ENCODE assay signal across 1 cellular context in genomic region chr6:105898286-105898685, GRCh38.
TF ChIP-seq lines count a peak whose summit lies in the region.

No MANE protein-coding gene starts in this region.

TF ChIP-seq in GM12878, 131 proteins besides CTCF, POLR2A, EP300 and RAD21 (continued from another document):
- TF ChIP-seq, protein P1, sequence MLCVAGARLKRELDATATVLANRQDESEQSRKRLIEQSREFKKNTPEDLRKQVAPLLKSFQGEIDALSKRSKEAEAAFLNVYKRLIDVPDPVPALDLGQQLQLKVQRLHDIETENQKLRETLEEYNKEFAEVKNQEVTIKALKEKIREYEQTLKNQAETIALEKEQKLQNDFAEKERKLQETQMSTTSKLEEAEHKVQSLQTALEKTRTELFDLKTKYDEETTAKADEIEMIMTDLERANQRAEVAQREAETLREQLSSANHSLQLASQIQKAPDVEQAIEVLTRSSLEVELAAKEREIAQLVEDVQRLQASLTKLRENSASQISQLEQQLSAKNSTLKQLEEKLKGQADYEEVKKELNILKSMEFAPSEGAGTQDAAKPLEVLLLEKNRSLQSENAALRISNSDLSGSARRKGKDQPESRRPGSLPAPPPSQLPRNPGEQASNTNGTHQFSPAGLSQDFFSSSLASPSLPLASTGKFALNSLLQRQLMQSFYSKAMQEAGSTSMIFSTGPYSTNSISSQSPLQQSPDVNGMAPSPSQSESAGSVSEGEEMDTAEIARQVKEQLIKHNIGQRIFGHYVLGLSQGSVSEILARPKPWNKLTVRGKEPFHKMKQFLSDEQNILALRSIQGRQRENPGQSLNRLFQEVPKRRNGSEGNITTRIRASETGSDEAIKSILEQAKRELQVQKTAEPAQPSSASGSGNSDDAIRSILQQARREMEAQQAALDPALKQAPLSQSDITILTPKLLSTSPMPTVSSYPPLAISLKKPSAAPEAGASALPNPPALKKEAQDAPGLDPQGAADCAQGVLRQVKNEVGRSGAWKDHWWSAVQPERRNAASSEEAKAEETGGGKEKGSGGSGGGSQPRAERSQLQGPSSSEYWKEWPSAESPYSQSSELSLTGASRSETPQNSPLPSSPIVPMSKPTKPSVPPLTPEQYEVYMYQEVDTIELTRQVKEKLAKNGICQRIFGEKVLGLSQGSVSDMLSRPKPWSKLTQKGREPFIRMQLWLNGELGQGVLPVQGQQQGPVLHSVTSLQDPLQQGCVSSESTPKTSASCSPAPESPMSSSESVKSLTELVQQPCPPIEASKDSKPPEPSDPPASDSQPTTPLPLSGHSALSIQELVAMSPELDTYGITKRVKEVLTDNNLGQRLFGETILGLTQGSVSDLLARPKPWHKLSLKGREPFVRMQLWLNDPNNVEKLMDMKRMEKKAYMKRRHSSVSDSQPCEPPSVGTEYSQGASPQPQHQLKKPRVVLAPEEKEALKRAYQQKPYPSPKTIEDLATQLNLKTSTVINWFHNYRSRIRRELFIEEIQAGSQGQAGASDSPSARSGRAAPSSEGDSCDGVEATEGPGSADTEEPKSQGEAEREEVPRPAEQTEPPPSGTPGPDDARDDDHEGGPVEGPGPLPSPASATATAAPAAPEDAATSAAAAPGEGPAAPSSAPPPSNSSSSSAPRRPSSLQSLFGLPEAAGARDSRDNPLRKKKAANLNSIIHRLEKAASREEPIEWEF (IDR thresholded peaks at IDR 0.05; ENCODE audit: insufficient replicate concordance, low read depth, low read length): no peak
- TF ChIP-seq STAT3 (IDR thresholded peaks at IDR 0.05; ENCODE audit: low read depth, low read length): no peak
- no peak for TF ChIP-seq YY1 (IDR thresholded peaks at IDR 0.05; ENCODE audit: low read depth, low read length)
- TF ChIP-seq NRF1 (conservative IDR thresholded peaks at IDR 0.05; ENCODE audit: low read depth, low read length): no peak
- TF ChIP-seq E2F4 (IDR thresholded peaks at IDR 0.05; ENCODE audit: low read depth, low read length): no peak
- TF ChIP-seq EED (IDR thresholded peaks at IDR 0.05; ENCODE audit: low read depth): no peak
- no peak for TF ChIP-seq LARP7 (IDR thresholded peaks at IDR 0.05)
- no peak for TF ChIP-seq CBFB (IDR thresholded peaks at IDR 0.05; ENCODE audit: low read depth)
- TF ChIP-seq JUNB (IDR thresholded peaks at IDR 0.05): no peak
- peak; percentile 61 for TF ChIP-seq NR2F1 (conservative IDR thresholded peaks at IDR 0.05)
- no peak for TF ChIP-seq TCF3 (IDR thresholded peaks at IDR 0.05; ENCODE audit: borderline replicate concordance, insufficient read depth, low read depth, low read length)
- TF ChIP-seq, protein P2, sequence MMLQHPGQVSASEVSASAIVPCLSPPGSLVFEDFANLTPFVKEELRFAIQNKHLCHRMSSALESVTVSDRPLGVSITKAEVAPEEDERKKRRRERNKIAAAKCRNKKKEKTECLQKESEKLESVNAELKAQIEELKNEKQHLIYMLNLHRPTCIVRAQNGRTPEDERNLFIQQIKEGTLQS (IDR thresholded peaks at IDR 0.05; ENCODE audit: borderline replicate concordance, extremely low read depth, low read depth, low read length): no peak
- no peak for TF ChIP-seq MTA2 (IDR thresholded peaks at IDR 0.05; ENCODE audit: low read depth)
- TF ChIP-seq PBX3 (IDR thresholded peaks at IDR 0.05; ENCODE audit: insufficient replicate concordance, low read depth, low read length): no peak
- no peak for TF ChIP-seq ZNF384 (IDR thresholded peaks at IDR 0.05; ENCODE audit: borderline replicate concordance, low read depth, low read length)
- no peak for TF ChIP-seq SP1 (IDR thresholded peaks at IDR 0.05; ENCODE audit: low read depth, low read length)
- TF ChIP-seq TBL1XR1 (IDR thresholded peaks at IDR 0.05; ENCODE audit: low read depth, low read length): no peak
- TF ChIP-seq RELA (IDR thresholded peaks at IDR 0.05; ENCODE audit: borderline replicate concordance, partially characterized antibody): no peak
- 0 out of 2 replicates have a peak, but pooled peaks have one; percentile 21 for TF ChIP-seq PAX5 (IDR thresholded peaks at IDR 0.05; ENCODE audit: borderline replicate concordance, low read depth, low read length)
- peak; percentile 30; the same call in 1 of the 2 replicates for TF ChIP-seq IRF4 (IDR thresholded peaks at IDR 0.05; ENCODE audit: low read depth, low read length)
- TF ChIP-seq CREB1 (IDR thresholded peaks at IDR 0.05; ENCODE audit: low read depth): no peak
- TF ChIP-seq IKZF1 (conservative IDR thresholded peaks at IDR 0.05): peak; percentile 71
- TF ChIP-seq BCL11A (IDR thresholded peaks at IDR 0.05; ENCODE audit: low read depth, low read length): no peak
- TF ChIP-seq ETV6 (conservative IDR thresholded peaks at IDR 0.05 in 1 of 2, IDR thresholded peaks at IDR 0.05 in 1 of 2; ENCODE audit: borderline replicate concordance in 1 of 2, low read depth in 1 of 2): no peak
- peak; percentile 82; the same call in 2 of the 3 replicates for TF ChIP-seq POU2F2 (IDR thresholded peaks at IDR 0.05; ENCODE audit: borderline replicate concordance, low read depth, low read length)
- TF ChIP-seq MYC (IDR thresholded peaks at IDR 0.05; ENCODE audit: insufficient read depth, insufficient read length, insufficient replicate concordance, low read length, severe bottlenecking): no peak
- no peak for TF ChIP-seq STAT1 (conservative IDR thresholded peaks at IDR 0.05)
- peak; percentile 49 to 76 for TF ChIP-seq IKZF2 (IDR thresholded peaks at IDR 0.05)
- TF ChIP-seq CBX5 (IDR thresholded peaks at IDR 0.05; ENCODE audit: low read depth): no peak
- TF ChIP-seq SIX5 (IDR thresholded peaks at IDR 0.05; ENCODE audit: low read depth, low read length, severe bottlenecking): no peak
- no peak for TF ChIP-seq NR2C2 (IDR thresholded peaks at IDR 0.05; ENCODE audit: borderline replicate concordance, control insufficient read depth, insufficient read length, low read depth)
- TF ChIP-seq ZNF24 (IDR thresholded peaks at IDR 0.05): no peak
- TF ChIP-seq WRNIP1 (IDR thresholded peaks at IDR 0.05; ENCODE audit: borderline replicate concordance, low read depth, low read length): no peak
- no peak for TF ChIP-seq ZBTB40 (IDR thresholded peaks at IDR 0.05; ENCODE audit: borderline replicate concordance)
- no peak for TF ChIP-seq BRCA1 (IDR thresholded peaks at IDR 0.05; ENCODE audit: low read depth, low read length)
TF ChIP-seq in GM12878: peak in this region for 8.
